26 cellular contexts compared by ENCODE assay signal in genomic region chr6:7646394-7646793, GRCh38. TPM values are rescaled to one million over a fixed set of nuclear protein-coding genes. Genes with fewer than 3 reads are reported as not detected.
DNase-seq lines count a peak whose midpoint lies in the region; ATAC-seq lines count a peak whose summit lies in the region.
"Had no signal": no experiment of that assay in that cellular context is flagged by ENCODE, and none has a peak within 500 bp of the region (broad histone marks: within the 10 kb centered on the region; RNA-seq: fewer than 3 reads in every experiment).

No MANE protein-coding gene starts in this region.

- H3K4me3 ChIP-seq in adipocyte (ENCODE audit: low read length) = no peak overlapping the region
- H3K4me3 ChIP-seq: BLaER1 treated with 17β-estradiol and CSF1 and Interleukin-3, amounts not matched to agents 10 nM and 100 nM; GM12878; lung; SJSA1 had no signal

- no peaks in the 10 kb centered on the region for H3K36me3 ChIP-seq in adipocyte (ENCODE audit: control insufficient read depth, insufficient read depth, low read length, severe bottlenecking)
- H3K36me3 ChIP-seq: BLaER1 treated with 17β-estradiol and CSF1 and Interleukin-3, amounts not matched to agents 10 nM and 100 nM; SJSA1 had no signal

- H3K27ac Mint-ChIP-seq in activated T-cell treated with anti-CD3 and anti-CD28 coated beads, Interleukin-2, amount 50 U/mL, for 72 hours = no peak overlapping the region
- H3K27ac Mint-ChIP-seq in stimulated activated effector memory CD8-positive, alpha-beta T cell treated with anti-CD3 and anti-CD28 coated beads, Interleukin-12 subunit alpha, Interleukin-12 subunit beta, amount 100 ng/mL, for 72 hours = no peak overlapping the region
- H3K27ac Mint-ChIP-seq in activated T-helper 1 cell treated with anti-CD3 and anti-CD28 coated beads, Interleukin-12 subunit alpha, Interleukin-12 subunit beta, Interleukin-2, Interleukin-4 antibody, amounts not matched to agents 30 ng/mL and 10 ng/mL and 1 ng/mL, durations not matched to agents 14 hours and 24 hours and 36 hours = no peak overlapping the region
- H3K27ac Mint-ChIP-seq: activated naive CD4-positive, alpha-beta T cell treated with anti-CD3 and anti-CD28 coated beads, Interleukin-2, amount 50 U/mL, for 24 hours; H9; type B pancreatic cell had no signal

- ATAC-seq in activated T-cell treated with anti-CD3 and anti-CD28 coated beads, Interleukin-2, amount 50 U/mL, for 72 hours (replicated peaks in 1 of 2) = peak; percentile 60 to 83
- ATAC-seq in stimulated activated effector memory CD8-positive, alpha-beta T cell treated with anti-CD3 and anti-CD28 coated beads, Interleukin-12 subunit alpha, Interleukin-12 subunit beta, amount 100 ng/mL, for 72 hours = peak; percentile 66
- ATAC-seq in activated T-cell treated with anti-CD3 and anti-CD28 coated beads, Interleukin-2, amount 50 U/mL, for 4 hours = no peak
- ATAC-seq: GM12878, sciatic nerve had no signal

- H3K9ac ChIP-seq in adipocyte (ENCODE audit: low read length) = peak overlapping the region; percentile 33
- H3K9ac ChIP-seq: BLaER1 treated with 17β-estradiol and CSF1 and Interleukin-3, amounts not matched to agents 10 nM and 100 nM had no signal

- intact Hi-C loops in activated T-helper 1 cell treated with anti-CD3 and anti-CD28 coated beads, Interleukin-12 subunit alpha, Interleukin-12 subunit beta, Interleukin-2, Interleukin-4 antibody, amounts not matched to agents 30 ng/mL and 10 ng/mL and 1 ng/mL, durations not matched to agents 14 hours and 24 hours and 36 hours (cut with micrococcal nuclease) = no loop called here

- DNase-seq in activated T-cell treated with anti-CD3 and anti-CD28 coated beads, Interleukin-2, amount 50 U/mL, for 72 hours = peak in 1 of 2 donors; percentile 24
- no peak for DNase-seq in activated T-cell treated with anti-CD3 and anti-CD28 coated beads, Interleukin-2, amount 50 U/mL, for 1 hour
- DNase-seq in adipocyte (ENCODE audit: low read depth) (peak; percentile 61), fibroblast of gingiva (ENCODE audit: low read depth) (peak; percentile 33)
- no peak for DNase-seq in stimulated activated effector memory CD8-positive, alpha-beta T cell treated with anti-CD3 and anti-CD28 coated beads, Interleukin-12 subunit alpha, Interleukin-12 subunit beta, amount 100 ng/mL, for 72 hours (ENCODE audit: low spot score in 2 of 2)
- no peak for DNase-seq in activated T-helper 1 cell treated with anti-CD3 and anti-CD28 coated beads, Interleukin-12 subunit alpha, Interleukin-12 subunit beta, Interleukin-2, Interleukin-4 antibody, amounts not matched to agents 30 ng/mL and 10 ng/mL and 1 ng/mL, durations not matched to agents 14 hours and 24 hours and 36 hours (ENCODE audit: low spot score)
- DNase-seq in stimulated activated CD4-positive, alpha-beta T cell treated with anti-CD3 and anti-CD28 coated beads, Interleukin-2, amount 100 ng/mL, for 24 hours = no peak
- no peak for DNase-seq in activated T-cell treated with anti-CD3 and anti-CD28 coated beads, Interleukin-2, amount 50 U/mL, for 4 hours
- DNase-seq: COR-L47; DMS79; effector CD4-positive, alpha-beta T cell; erythroblast; H9; kidney; NCI-H1092 treated with DMSO at 0.1 percent for 48 hours; NCI-H187 treated with DMSO at 0.1 percent for 48 hours; posterior cingulate gyrus; T-helper 1 cell had no signal

- peaks cover 0 to 2% of the 10 kb centered on the region in 2 donors for H3K9me3 Mint-ChIP-seq in activated T-cell treated with anti-CD3 and anti-CD28 coated beads, Interleukin-2, amount 50 U/mL, for 72 hours
- no peaks in the 10 kb centered on the region for H3K9me3 Mint-ChIP-seq in stimulated activated effector memory CD8-positive, alpha-beta T cell treated with anti-CD3 and anti-CD28 coated beads, Interleukin-12 subunit alpha, Interleukin-12 subunit beta, amount 100 ng/mL, for 72 hours
- H3K9me3 Mint-ChIP-seq in activated T-helper 1 cell treated with anti-CD3 and anti-CD28 coated beads, Interleukin-12 subunit alpha, Interleukin-12 subunit beta, Interleukin-2, Interleukin-4 antibody, amounts not matched to agents 30 ng/mL and 10 ng/mL and 1 ng/mL, durations not matched to agents 14 hours and 24 hours and 36 hours = no peaks in the 10 kb centered on the region
- H3K9me3 Mint-ChIP-seq in activated T-cell treated with anti-CD3 and anti-CD28 coated beads, Interleukin-2, amount 50 U/mL, for 4 hours = no peaks in the 10 kb centered on the region
- H3K9me3 Mint-ChIP-seq: activated naive CD4-positive, alpha-beta T cell treated with anti-CD3 and anti-CD28 coated beads, Interleukin-2, amount 50 U/mL, for 24 hours; H9; neural crest cell; type B pancreatic cell had no signal

- H3K4me3 Mint-ChIP-seq in activated T-cell treated with anti-CD3 and anti-CD28 coated beads, Interleukin-2, amount 50 U/mL, for 72 hours = no peak overlapping the region
- H3K4me3 Mint-ChIP-seq in stimulated activated effector memory CD8-positive, alpha-beta T cell treated with anti-CD3 and anti-CD28 coated beads, Interleukin-12 subunit alpha, Interleukin-12 subunit beta, amount 100 ng/mL, for 72 hours = no peak overlapping the region
- H3K4me3 Mint-ChIP-seq in activated T-helper 1 cell treated with anti-CD3 and anti-CD28 coated beads, Interleukin-12 subunit alpha, Interleukin-12 subunit beta, Interleukin-2, Interleukin-4 antibody, amounts not matched to agents 30 ng/mL and 10 ng/mL and 1 ng/mL, durations not matched to agents 14 hours and 24 hours and 36 hours = no peak overlapping the region
- no peak overlapping the region for H3K4me3 Mint-ChIP-seq in activated T-cell treated with anti-CD3 and anti-CD28 coated beads, Interleukin-2, amount 50 U/mL, for 4 hours
- H3K4me3 Mint-ChIP-seq: activated naive CD4-positive, alpha-beta T cell treated with anti-CD3 and anti-CD28 coated beads, Interleukin-2, amount 50 U/mL, for 24 hours; H9; neural crest cell; type B pancreatic cell had no signal

- peaks cover 14% of the 10 kb centered on the region for H3K4me1 Mint-ChIP-seq in activated T-cell treated with anti-CD3 and anti-CD28 coated beads, Interleukin-2, amount 50 U/mL, for 72 hours (ENCODE audit: low read depth)
- H3K4me1 Mint-ChIP-seq in stimulated activated effector memory CD8-positive, alpha-beta T cell treated with anti-CD3 and anti-CD28 coated beads, Interleukin-12 subunit alpha, Interleukin-12 subunit beta, amount 100 ng/mL, for 72 hours = peaks cover 8% of the 10 kb centered on the region
- H3K4me1 Mint-ChIP-seq in activated T-helper 1 cell treated with anti-CD3 and anti-CD28 coated beads, Interleukin-12 subunit alpha, Interleukin-12 subunit beta, Interleukin-2, Interleukin-4 antibody, amounts not matched to agents 30 ng/mL and 10 ng/mL and 1 ng/mL, durations not matched to agents 14 hours and 24 hours and 36 hours (ENCODE audit: low read depth) = peaks cover 15% of the 10 kb centered on the region
- peaks cover 10% of the 10 kb centered on the region for H3K4me1 Mint-ChIP-seq in activated T-cell treated with anti-CD3 and anti-CD28 coated beads, Interleukin-2, amount 50 U/mL, for 4 hours (ENCODE audit: low read depth)
- H3K4me1 Mint-ChIP-seq: H9, neural crest cell had no signal

- no peaks in the 10 kb centered on the region for H3K27me3 ChIP-seq in adipocyte (replicated peaks; ENCODE audit: control insufficient read depth, insufficient read depth, low read length)
- H3K27me3 ChIP-seq: BLaER1 treated with 17β-estradiol and CSF1 and Interleukin-3, amounts not matched to agents 10 nM and 100 nM; SJSA1 had no signal

- H3K27me3 Mint-ChIP-seq in activated T-cell treated with anti-CD3 and anti-CD28 coated beads, Interleukin-2, amount 50 U/mL, for 72 hours (ENCODE audit: low read depth) = peaks cover 7% of the 10 kb centered on the region
- peaks cover 13% of the 10 kb centered on the region for H3K27me3 Mint-ChIP-seq in activated T-helper 1 cell treated with anti-CD3 and anti-CD28 coated beads, Interleukin-12 subunit alpha, Interleukin-12 subunit beta, Interleukin-2, Interleukin-4 antibody, amounts not matched to agents 30 ng/mL and 10 ng/mL and 1 ng/mL, durations not matched to agents 14 hours and 24 hours and 36 hours (ENCODE audit: insufficient read depth)
- H3K27me3 Mint-ChIP-seq in activated T-cell treated with anti-CD3 and anti-CD28 coated beads, Interleukin-2, amount 50 U/mL, for 4 hours (ENCODE audit: low read depth) = peaks cover 2% of the 10 kb centered on the region
- H3K27me3 Mint-ChIP-seq: activated naive CD4-positive, alpha-beta T cell treated with anti-CD3 and anti-CD28 coated beads, Interleukin-2, amount 50 U/mL, for 24 hours had no signal

- H3K4me1 ChIP-seq in adipocyte (ENCODE audit: control insufficient read depth, insufficient read depth, low read length) = peaks cover 22% of the 10 kb centered on the region

- no peaks in the 10 kb centered on the region for H3K9me3 ChIP-seq in adipocyte (ENCODE audit: control insufficient read depth, low read length)
- H3K9me3 ChIP-seq: BLaER1 treated with 17β-estradiol and CSF1 and Interleukin-3, amounts not matched to agents 10 nM and 100 nM; SJSA1 had no signal

- no peaks in the 10 kb centered on the region for H3K36me3 Mint-ChIP-seq in activated T-cell treated with anti-CD3 and anti-CD28 coated beads, Interleukin-2, amount 50 U/mL, for 72 hours (ENCODE audit: insufficient read depth in 2 of 2)
- no peaks in the 10 kb centered on the region for H3K36me3 Mint-ChIP-seq in stimulated activated effector memory CD8-positive, alpha-beta T cell treated with anti-CD3 and anti-CD28 coated beads, Interleukin-12 subunit alpha, Interleukin-12 subunit beta, amount 100 ng/mL, for 72 hours
- H3K36me3 Mint-ChIP-seq in activated T-helper 1 cell treated with anti-CD3 and anti-CD28 coated beads, Interleukin-12 subunit alpha, Interleukin-12 subunit beta, Interleukin-2, Interleukin-4 antibody, amounts not matched to agents 30 ng/mL and 10 ng/mL and 1 ng/mL, durations not matched to agents 14 hours and 24 hours and 36 hours (ENCODE audit: low read depth) = no peaks in the 10 kb centered on the region
- no peaks in the 10 kb centered on the region for H3K36me3 Mint-ChIP-seq in activated T-cell treated with anti-CD3 and anti-CD28 coated beads, Interleukin-2, amount 50 U/mL, for 4 hours (ENCODE audit: insufficient read depth)
- H3K36me3 Mint-ChIP-seq: type B pancreatic cell had no signal

RNA-seq across cellular contexts. Expression of gene SNRNP48, which starts 56.4 kb away (rescaled TPM):
- 10 to 100 TPM; 23.8 to 26.9 TPM for total RNA-seq in activated T-cell treated with anti-CD3 and anti-CD28 coated beads, Interleukin-2, amount 50 U/mL, for 72 hours
- 17.7 and 18.0 TPM in 2 replicates for total RNA-seq in activated T-helper 1 cell treated with anti-CD3 and anti-CD28 coated beads, Interleukin-12 subunit alpha, Interleukin-12 subunit beta, Interleukin-2, Interleukin-4 antibody, amounts not matched to agents 30 ng/mL and 10 ng/mL and 1 ng/mL, durations not matched to agents 14 hours and 24 hours and 36 hours
- 10 to 100 TPM; 12.2 to 14.2 (median 12.5) TPM for total RNA-seq in activated T-cell treated with anti-CD3 and anti-CD28 coated beads, Interleukin-2, amount 50 U/mL, for 4 hours

Comparison
In these comparisons a context has a peak if more than half of its experiments do, and no peak if none do; other contexts are left out.
1. ATAC-seq: peak in activated T-cell treated with anti-CD3 and anti-CD28 coated beads, Interleukin-2, amount 50 U/mL, for 72 hours (2 of 2) and stimulated activated effector memory CD8-positive, alpha-beta T cell treated with anti-CD3 and anti-CD28 coated beads, Interleukin-12 subunit alpha, Interleukin-12 subunit beta, amount 100 ng/mL, for 72 hours (single experiment); none in activated T-cell treated with anti-CD3 and anti-CD28 coated beads, Interleukin-2, amount 50 U/mL, for 4 hours (0 of 2).
2. DNase-seq: peak in adipocyte (single experiment) and fibroblast of gingiva (single experiment); none in activated T-cell treated with anti-CD3 and anti-CD28 coated beads, Interleukin-2, amount 50 U/mL, for 1 hour (single experiment), stimulated activated effector memory CD8-positive, alpha-beta T cell treated with anti-CD3 and anti-CD28 coated beads, Interleukin-12 subunit alpha, Interleukin-12 subunit beta, amount 100 ng/mL, for 72 hours (0 of 2), activated T-helper 1 cell treated with anti-CD3 and anti-CD28 coated beads, Interleukin-12 subunit alpha, Interleukin-12 subunit beta, Interleukin-2, Interleukin-4 antibody, amounts not matched to agents 30 ng/mL and 10 ng/mL and 1 ng/mL, durations not matched to agents 14 hours and 24 hours and 36 hours (single experiment), stimulated activated CD4-positive, alpha-beta T cell treated with anti-CD3 and anti-CD28 coated beads, Interleukin-2, amount 100 ng/mL, for 24 hours (0 of 2) and activated T-cell treated with anti-CD3 and anti-CD28 coated beads, Interleukin-2, amount 50 U/mL, for 4 hours (single experiment).